Comparison of ENCODE assay signal across 28 cellular contexts in the genomic region with DNA sequence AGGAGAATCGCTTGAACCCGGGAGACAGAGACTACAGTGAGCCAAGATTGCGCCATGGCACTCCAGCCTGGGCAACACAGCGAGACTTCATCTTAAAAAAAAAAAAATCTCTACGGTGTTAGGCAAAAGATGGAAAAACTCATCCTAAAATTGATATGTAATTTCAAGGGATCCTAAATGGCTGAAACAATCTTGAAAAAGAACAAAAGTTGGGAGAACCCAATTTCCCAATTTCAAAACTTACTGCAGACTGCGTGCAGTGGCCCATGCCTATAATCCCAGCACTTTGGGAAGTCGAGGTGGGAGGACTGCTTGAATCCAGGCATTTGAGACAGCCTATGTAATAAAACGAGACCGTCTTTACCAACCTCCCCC.
"Had no signal": no experiment of that assay in that cellular context is flagged by ENCODE, and none has a peak within 500 bp of the region (broad histone marks: within the 10 kb centered on the region; RNA-seq: fewer than 3 reads in every experiment).

No MANE protein-coding gene starts in this region.

- H3K27me3 ChIP-seq: testis, thyroid gland, tibial nerve, upper lobe of left lung, uterus, vagina had no signal

- H3K36me3 Mint-ChIP-seq: stimulated activated effector memory CD8-positive, alpha-beta T cell treated with anti-CD3 and anti-CD28 coated beads, Interleukin-12 subunit alpha, Interleukin-12 subunit beta, amount 100 ng/mL, for 72 hours; stimulated activated naive B cell treated with anti-CD40 and anti-IgM and Interleukin-4, amounts not matched to agents 10 μg/mL and 1 μg/mL and 100 μg/mL, for 72 hours; type B pancreatic cell had no signal

- FAIRE-seq: urothelium cell line had no signal

- H3K9me3 Mint-ChIP-seq: stimulated activated effector memory CD8-positive, alpha-beta T cell treated with anti-CD3 and anti-CD28 coated beads, Interleukin-12 subunit alpha, Interleukin-12 subunit beta, amount 100 ng/mL, for 72 hours; stimulated activated memory B cell treated with anti-CD40 and anti-IgM and Interleukin-4, amounts not matched to agents 10 μg/mL and 1 μg/mL and 100 μg/mL, for 72 hours; stimulated activated naive CD8-positive, alpha-beta T cell treated with anti-CD3 and anti-CD28 coated beads, Interleukin-15, amount 100 ng/mL, for 72 hours had no signal

- H3K4me3 Mint-ChIP-seq: stimulated activated effector memory CD8-positive, alpha-beta T cell treated with anti-CD3 and anti-CD28 coated beads, Interleukin-12 subunit alpha, Interleukin-12 subunit beta, amount 100 ng/mL, for 72 hours; stimulated activated memory B cell treated with anti-CD40 and anti-IgM and Interleukin-4, amounts not matched to agents 10 μg/mL and 1 μg/mL and 100 μg/mL, for 72 hours; stimulated activated naive B cell treated with anti-CD40 and anti-IgM and Interleukin-4, amounts not matched to agents 10 μg/mL and 1 μg/mL and 100 μg/mL, for 72 hours; stimulated activated naive CD8-positive, alpha-beta T cell treated with anti-CD3 and anti-CD28 coated beads, Interleukin-15, amount 100 ng/mL, for 72 hours; stimulated activated naive CD8-positive, alpha-beta T cell treated with anti-CD3 and anti-CD28 coated beads, Interleukin-15, Interleukin-2, amounts not matched to agents 100 ng/mL and 50 ng/mL, for 24 hours; type B pancreatic cell had no signal

- H3K9me3 ChIP-seq: suprapubic skin, testis, thoracic aorta, thyroid gland, tibial artery, tibial nerve, transverse colon, upper lobe of left lung, upper lobe of right lung, uterus, vagina had no signal

- H3K36me3 ChIP-seq: stomach, suprapubic skin, thoracic aorta, thyroid gland, tibial artery, tibial nerve, transverse colon, upper lobe of left lung, upper lobe of right lung, uterus, vagina had no signal

- H3K4me3 ChIP-seq: stomach, suprapubic skin, testis, thoracic aorta, thyroid gland, tibial artery, tibial nerve, transverse colon, upper lobe of left lung, upper lobe of right lung, uterus, vagina had no signal

- H3K27ac Mint-ChIP-seq: stimulated activated effector memory CD8-positive, alpha-beta T cell treated with anti-CD3 and anti-CD28 coated beads, Interleukin-12 subunit alpha, Interleukin-12 subunit beta, amount 100 ng/mL, for 72 hours; stimulated activated memory B cell treated with anti-CD40 and anti-IgM and Interleukin-4, amounts not matched to agents 10 μg/mL and 1 μg/mL and 100 μg/mL, for 72 hours; stimulated activated naive B cell treated with anti-CD40 and anti-IgM and Interleukin-4, amounts not matched to agents 10 μg/mL and 1 μg/mL and 100 μg/mL, for 72 hours; stimulated activated naive CD8-positive, alpha-beta T cell treated with anti-CD3 and anti-CD28 coated beads, Interleukin-15, amount 100 ng/mL, for 72 hours; stimulated activated naive CD8-positive, alpha-beta T cell treated with anti-CD3 and anti-CD28 coated beads, Interleukin-15, Interleukin-2, amounts not matched to agents 100 ng/mL and 50 ng/mL, for 24 hours; type B pancreatic cell had no signal

- H3K27ac ChIP-seq: stomach, suprapubic skin, testis, thoracic aorta, thyroid gland, tibial artery, tibial nerve, transverse colon, upper lobe of left lung, upper lobe of right lung, uterus, vagina had no signal

- H3K27me3 Mint-ChIP-seq: stimulated activated memory B cell treated with anti-CD40 and anti-IgM and Interleukin-4, amounts not matched to agents 10 μg/mL and 1 μg/mL and 100 μg/mL, for 72 hours; stimulated activated naive B cell treated with anti-CD40 and anti-IgM and Interleukin-4, amounts not matched to agents 10 μg/mL and 1 μg/mL and 100 μg/mL, for 72 hours had no signal

- DNase-seq: stimulated activated CD4-positive, alpha-beta T cell treated with anti-CD3 and anti-CD28 coated beads, Interleukin-2, amount 100 ng/mL, for 48 hours; stimulated activated CD4-positive, alpha-beta T cell treated with anti-CD3 and anti-CD28 coated beads, Interleukin-4, amount 100 ng/mL, for 1 hour; stimulated activated CD4-positive, alpha-beta T cell treated with anti-CD3 and anti-CD28 coated beads, Interleukin-4, amount 100 ng/mL, for 24 hours; stimulated activated CD4-positive, alpha-beta T cell treated with anti-CD3 and anti-CD28 coated beads, Interleukin-4, amount 100 ng/mL, for 4 hours; stimulated activated CD8-positive, alpha-beta memory T cell treated with anti-CD3 and anti-CD28 coated beads, Interleukin-4, amount 100 ng/mL, for 48 hours; stimulated activated naive B cell treated with anti-CD40 and anti-IgM and Interleukin-4, amounts not matched to agents 10 μg/mL and 1 μg/mL and 100 μg/mL, for 72 hours; stimulated activated naive CD4-positive, alpha-beta T cell; stimulated activated naive CD4-positive, alpha-beta T cell treated with Interleukin-2 at 50 U/mL for 16 hours; stimulated activated naive CD8-positive, alpha-beta T cell treated with anti-CD3 and anti-CD28 coated beads, Interleukin-15, amount 100 ng/mL, for 72 hours; stimulated activated naive CD8-positive, alpha-beta T cell treated with anti-CD3 and anti-CD28 coated beads, Interleukin-15, Interleukin-2, amounts not matched to agents 100 U/mL and 50 U/mL, for 24 hours; stomach; substantia nigra; testis; thyroid gland; tibial artery; transverse colon; upper lobe of left lung; upper lobe of right lung; uterus had no signal

- H3K4me1 Mint-ChIP-seq: stimulated activated effector memory CD8-positive, alpha-beta T cell treated with anti-CD3 and anti-CD28 coated beads, Interleukin-12 subunit alpha, Interleukin-12 subunit beta, amount 100 ng/mL, for 72 hours; stimulated activated naive CD8-positive, alpha-beta T cell treated with anti-CD3 and anti-CD28 coated beads, Interleukin-15, amount 100 ng/mL, for 72 hours had no signal

- ATAC-seq: stimulated activated effector memory CD8-positive, alpha-beta T cell treated with anti-CD3 and anti-CD28 coated beads, Interleukin-12 subunit alpha, Interleukin-12 subunit beta, amount 100 ng/mL, for 72 hours; stimulated activated memory B cell treated with anti-CD40 and anti-IgM and Interleukin-4, amounts not matched to agents 10 μg/mL and 1 μg/mL and 100 μg/mL, for 72 hours; stimulated activated naive B cell treated with anti-CD40 and anti-IgM and Interleukin-4, amounts not matched to agents 10 μg/mL and 1 μg/mL and 100 μg/mL, for 72 hours; stimulated activated naive CD8-positive, alpha-beta T cell treated with anti-CD3 and anti-CD28 coated beads, Interleukin-15, amount 100 ng/mL, for 72 hours; stimulated activated naive CD8-positive, alpha-beta T cell treated with anti-CD3 and anti-CD28 coated beads, Interleukin-15, Interleukin-2, amounts not matched to agents 100 U/mL and 50 U/mL, for 24 hours; upper lobe of right lung had no signal

- H3K4me1 ChIP-seq: stomach, suprapubic skin, testis, thyroid gland, tibial artery, tibial nerve, transverse colon, upper lobe of left lung, upper lobe of right lung, uterus, vagina had no signal
